Comparison of ENCODE assay signal across 8 cellular contexts in the genomic region with DNA sequence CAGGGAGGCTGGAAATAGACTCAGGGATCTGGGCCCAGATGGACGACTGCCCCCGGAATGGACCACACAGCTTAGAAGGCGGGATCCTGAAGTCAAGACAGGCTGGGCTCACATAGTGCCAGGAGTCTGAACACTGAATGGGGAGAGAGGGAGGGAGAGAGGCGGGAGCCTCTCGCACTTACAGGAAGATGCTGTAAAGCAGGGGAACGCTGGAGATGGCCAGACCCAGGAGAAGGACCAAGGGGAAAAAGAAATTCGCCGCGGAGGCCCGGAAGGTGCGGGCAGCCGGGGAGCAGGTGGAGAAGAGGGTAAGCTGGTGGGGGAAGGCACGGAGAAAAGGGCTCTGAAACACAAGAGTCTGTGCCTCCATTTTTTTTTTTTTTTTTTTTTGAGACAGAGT. TPM values are rescaled to one million over a fixed set of nuclear protein-coding genes. Genes with fewer than 3 reads are reported as not detected.
DNase-seq lines count a peak whose midpoint lies in the region; ATAC-seq, FAIRE-seq and TF ChIP-seq lines count a peak whose summit lies in the region.

No MANE protein-coding gene starts in this region.

- H3K27me3 Mint-ChIP-seq in activated CD4-positive, alpha-beta memory T cell treated with anti-CD3 and anti-CD28 coated beads for 36 hours: peaks cover 3% of the 10 kb centered on the region

- H3K9me3 ChIP-seq in HepG2 (ENCODE audit: low read length): no peaks in the 10 kb centered on the region
- no peaks in the 10 kb centered on the region for H3K9me3 ChIP-seq in right lobe of liver
- H3K9me3 ChIP-seq in iPS-20b (ENCODE audit: insufficient read depth, low read depth, low read length): no peaks in the 10 kb centered on the region
- no peaks in the 10 kb centered on the region for H3K9me3 ChIP-seq in vagina

- TF ChIP-seq EP300 in HepG2 (IDR thresholded peaks at IDR 0.05; ENCODE audit: low read depth in 2 of 2, low read length in 2 of 2) (no peak), HepG2 (CRISPR knock-in tag; IDR thresholded peaks at IDR 0.05; ENCODE audit: borderline replicate concordance) (no peak)

- H3K36me3 ChIP-seq in HepG2 (replicated peaks in 1 of 2; ENCODE audit: control insufficient read depth in 1 of 2, insufficient read depth in 2 of 2, low read length in 2 of 2) (peaks cover 8 to 23% of the 10 kb centered on the region in 2 experiments), right lobe of liver (peaks cover 0 to 23% (median 7%) of the 10 kb centered on the region in 4 donors), iPS-20b (ENCODE audit: insufficient read depth, low read depth, low read length) (peaks cover 23% of the 10 kb centered on the region), vagina (peaks cover 0 to 18% of the 10 kb centered on the region in 2 donors)

- ATAC-seq in HepG2: no peak
- ATAC-seq in right lobe of liver: no peak
- ATAC-seq in HG03565 (IDR thresholded peaks at IDR 0.05; ENCODE audit: unreplicated experiment): no peak

- no peak for TF ChIP-seq POLR2A in HepG2 (IDR thresholded peaks at IDR 0.05; ENCODE audit: insufficient read depth in 1 of 2, low read depth in 2 of 2, low read length in 2 of 2)
- TF ChIP-seq POLR2A in right lobe of liver (IDR thresholded peaks at IDR 0.05): no peak
- no peak for TF ChIP-seq POLR2A in vagina (IDR thresholded peaks at IDR 0.05)

- H3K4me2 ChIP-seq in HepG2 (ENCODE audit: low read depth, low read length): peak overlapping the region; percentile 93

- peak overlapping the region; percentile 95 for H3K4me3 Mint-ChIP-seq in activated CD4-positive, alpha-beta memory T cell treated with anti-CD3 and anti-CD28 coated beads for 36 hours

- H3K4me1 Mint-ChIP-seq in activated CD4-positive, alpha-beta memory T cell treated with anti-CD3 and anti-CD28 coated beads for 36 hours (ENCODE audit: low read depth): peaks cover 48% of the 10 kb centered on the region

- intact Hi-C loops in HepG2 (cut with micrococcal nuclease; ENCODE audit: unreplicated experiment) (loop anchor here (1.0 kb wide), 1 partner anchor 25 kb away; no protein-coding TSS in a partner anchor), right lobe of liver (cut with DNase I) (no loop called here), vagina (cut with DNase I) (no loop called here)
- intact Hi-C loops in activated CD4-positive, alpha-beta memory T cell treated with anti-CD3 and anti-CD28 coated beads for 36 hours (cut with micrococcal nuclease): loop anchor here (2.0 kb wide), 1 partner anchor 50 kb away; no protein-coding TSS in a partner anchor

- POLR2A ChIA-PET in HepG2 (lab: Yijun Ruan, JAX): interaction anchor here (2.0 to 3.2 kb wide), 4 partner anchors 24 to 49 kb away, joined by 8 to 48 read pairs (median 13); partner anchors contain the start of genes CNOT3, MBOAT7 and RPS9
- POLR2A ChIA-PET in activated CD4-positive, alpha-beta memory T cell treated with anti-CD3 and anti-CD28 coated beads for 36 hours (lab: Charles Lee): interaction anchor here (0.8 to 2.6 kb wide), 5 partner anchors 22 to 49 kb away, joined by 3 to 16 read pairs (median 4); partner anchors contain the start of genes CNOT3, PRPF31 and TFPT

- no TSS peak for BruUV-seq in HepG2 (replicated peaks; lab: Mats Ljungman, UMichigan)

- no peaks in the 10 kb centered on the region; a peak in 1 of 5 replicates for H3K27me3 ChIP-seq in HepG2 (ENCODE audit: control insufficient read depth in 1 of 2, insufficient read depth in 2 of 2, low read length in 2 of 2)
- H3K27me3 ChIP-seq in right lobe of liver: no peaks in the 10 kb centered on the region
- peaks cover 6% of the 10 kb centered on the region; the same call in 1 of the 2 replicates for H3K27me3 ChIP-seq in iPS-20b (ENCODE audit: insufficient read depth, low read length)
- no peaks in the 10 kb centered on the region for H3K27me3 ChIP-seq in vagina

- H3K27ac ChIP-seq in HepG2 (ENCODE audit: extremely low read length, insufficient read depth, low read length) (peak overlapping the region; percentile 81), right lobe of liver (no peak overlapping the region), iPS-20b (ENCODE audit: low read length) (no peak overlapping the region), vagina (peak overlapping the region; percentile 82)

- no peak for TF ChIP-seq CTCF in HepG2 (CRISPR knock-in tag; IDR thresholded peaks at IDR 0.05)
- no peak for TF ChIP-seq CTCF in right lobe of liver (IDR thresholded peaks at IDR 0.05)
- TF ChIP-seq CTCF in vagina (IDR thresholded peaks at IDR 0.05): no peak

- peak overlapping the region; percentile 98 for H3K27ac Mint-ChIP-seq in activated CD4-positive, alpha-beta memory T cell treated with anti-CD3 and anti-CD28 coated beads for 36 hours

- H3K36me3 Mint-ChIP-seq in activated CD4-positive, alpha-beta memory T cell treated with anti-CD3 and anti-CD28 coated beads for 36 hours: peaks cover 22% of the 10 kb centered on the region

- peaks cover 13% of the 10 kb centered on the region for H3K79me2 ChIP-seq in HepG2 (ENCODE audit: insufficient read depth, low read length)

- no peak for FAIRE-seq in HepG2 (lab: Jason Lieb, UNC)

- H3K4me1 ChIP-seq in HepG2 (ENCODE audit: insufficient read depth, low read length) (peaks cover 13% of the 10 kb centered on the region), right lobe of liver (peaks cover 0 to 29% (median 11%) of the 10 kb centered on the region in 4 donors), iPS-20b (ENCODE audit: insufficient read depth, low read length) (no peaks in the 10 kb centered on the region), vagina (peaks cover 56% of the 10 kb centered on the region)

- WGBS in HepG2 (ENCODE audit: low lambda C conversion rate): 50% methylated on average over 13 of the region's 13 CpGs
- 66% methylated on average over 12 of the region's 13 CpGs for WGBS in right lobe of liver (ENCODE audit: insufficient coverage, low coverage, low lambda C conversion rate, missing lambda C conversion rate)

- TF ChIP-seq RAD21 in HepG2 (CRISPR knock-in tag; IDR thresholded peaks at IDR 0.05): no peak

- H3K9me3 Mint-ChIP-seq in activated CD4-positive, alpha-beta memory T cell treated with anti-CD3 and anti-CD28 coated beads for 36 hours: no peaks in the 10 kb centered on the region

- in situ Hi-C loops in HepG2 (cut with HindIII; ENCODE audit: extremely low pct_ligation_motif_present, low pct_unique_long_range_greater_than_20kb): no loop called here

- H3K4me3 ChIP-seq in HepG2 (replicated peaks in 1 of 3; ENCODE audit: insufficient read depth in 1 of 3, low read depth in 2 of 3, low read length in 3 of 3) (peak overlapping the region; percentile 70 to 93 (median 75); a peak in 5 of 6 replicates), right lobe of liver (no peak overlapping the region), iPS-20b (ENCODE audit: low read length) (peak overlapping the region; percentile 81; the same call in 1 of the 2 replicates), vagina (peak overlapping the region in 1 of 2 donors; percentile 72)

- H4K20me1 ChIP-seq in HepG2 (ENCODE audit: insufficient read depth, low read length): no peaks in the 10 kb centered on the region

- H2AFZ ChIP-seq in HepG2 (ENCODE audit: low read length): no peak overlapping the region

- peak overlapping the region; percentile 88; the same call in 1 of the 2 replicates for H3K9ac ChIP-seq in HepG2 (ENCODE audit: insufficient read depth, low read depth, low read length)
- H3K9ac ChIP-seq in iPS-20b (ENCODE audit: low read depth, low read length): peak overlapping the region; percentile 79; the same call in 1 of the 2 replicates

- no peak for DNase-seq in HepG2 (ENCODE audit: low spot score)
- DNase-seq in right lobe of liver: no peak
- DNase-seq in activated CD4-positive, alpha-beta memory T cell treated with anti-CD3 and anti-CD28 coated beads for 36 hours: no peak
- DNase-seq in vagina (ENCODE audit: extremely low spot score in 2 of 2): no peak
- DNase-seq in SW 1271 (lab: John Stamatoyannopoulos, UW): no peak
- DNase-seq in NK-92 treated with Interleukin-12 subunit alpha and Interleukin-12 subunit beta, amount 100 ng/mL, for 24 hours (lab: John Stamatoyannopoulos, UW): no peak

- CTCF ChIA-PET in HepG2 (lab: Yijun Ruan, JAX; ENCODE audit: low intra/inter-chr PET ratio, low total read pairs): no interaction called here
- CTCF ChIA-PET in activated CD4-positive, alpha-beta memory T cell treated with anti-CD3 and anti-CD28 coated beads for 36 hours (lab: Charles Lee): interaction anchor here (0.9 to 2.5 kb wide), 4 partner anchors 7 to 29 kb away, joined by 3 to 11 read pairs (median 6); partner anchors contain the start of gene MBOAT7

RNA-seq across cellular contexts. Expression of gene LENG1, which starts 1.4 kb away (rescaled TPM):
- total RNA-seq in HepG2 (2016; rRNA removed; fragmentation: Illumina TruSeq; extraction: Trizol) (3.8 and 4.0 TPM in 2 replicates), right lobe of liver (1 to 10 TPM; 1.2 to 3.5 (median 3.2) TPM), vagina (5.4 TPM)
- total RNA-seq in HepG2 (2016; cell fraction: cytosol; rRNA removed; fragmentation: Illumina TruSeq; extraction: Trizol; ENCODE audit: low read depth): 1.9 and 2.2 TPM in 2 replicates
- 4.3 and 4.8 TPM in 2 replicates for total RNA-seq in HepG2 (2016; cell fraction: insoluble cytoplasmic fraction; rRNA removed; fragmentation: Illumina TruSeq; extraction: Trizol)
- 1.6 and 1.8 TPM in 2 replicates for total RNA-seq in HepG2 (2016; cell fraction: membrane; rRNA removed; fragmentation: Illumina TruSeq; extraction: Trizol)
- total RNA-seq in HepG2 (2016; cell fraction: nucleus; rRNA removed; fragmentation: Illumina TruSeq; extraction: Trizol): 2.2 and 2.7 TPM in 2 replicates
- 1.8 and 2.0 TPM in 2 replicates for polyA plus RNA-seq in HepG2 (2011; rRNA removed)
- polyA plus RNA-seq in HepG2 (2011; cell fraction: cytosol; rRNA removed): 2.1 and 2.4 TPM in 2 replicates
- polyA plus RNA-seq in HepG2 (2011; cell fraction: nucleus; rRNA removed): 1.8 and 2.0 TPM in 2 replicates
- polyA plus RNA-seq in HepG2 (2012): 2.6 TPM in 2 replicates
- polyA plus RNA-seq in HepG2 (2016; cell fraction: cytosol; fragmentation: Illumina TruSeq; extraction: Trizol; ENCODE audit: low read depth): 1.6 TPM in 2 replicates
- polyA plus RNA-seq in HepG2 (2016; cell fraction: insoluble cytoplasmic fraction; fragmentation: Illumina TruSeq; extraction: Trizol; ENCODE audit: low read depth): 4.4 and 4.9 TPM in 2 replicates
- 1.0 TPM in 2 replicates for polyA plus RNA-seq in HepG2 (2016; cell fraction: membrane; fragmentation: Illumina TruSeq; extraction: Trizol; ENCODE audit: low read depth)
- polyA plus RNA-seq in HepG2 (2016; cell fraction: nucleus; fragmentation: Illumina TruSeq; extraction: Trizol; ENCODE audit: insufficient read depth, low read depth): 2.7 and 3.1 TPM in 2 replicates
- polyA minus RNA-seq in HepG2 (2011; rRNA and poly(A)+ RNA removed; ENCODE audit: low replicate concordance): 0.40 and 0.48 TPM in 2 replicates
- 0.79 and 1.1 TPM in 2 replicates for polyA minus RNA-seq in HepG2 (2011; cell fraction: cytosol; rRNA and poly(A)+ RNA removed)
- polyA minus RNA-seq in HepG2 (2011; cell fraction: nucleus; rRNA and poly(A)+ RNA removed): 1.7 and 1.9 TPM in 2 replicates
- 1 to 10 TPM; 4.7 to 5.3 TPM for total RNA-seq in activated CD4-positive, alpha-beta memory T cell treated with anti-CD3 and anti-CD28 coated beads for 36 hours

RNA-seq across cellular contexts. Expression of gene TMC4, which starts 12.0 kb away (rescaled TPM):
- total RNA-seq in HepG2 (2016; rRNA removed; fragmentation: Illumina TruSeq; extraction: Trizol) (0.24 TPM in 1 of 2 replicates, not detected in the other), right lobe of liver (1 to 10 TPM in 3 of 6 experiments, under 1 TPM in 3; 0.18 to 2.4 (median 1.1) TPM), vagina (22.3 TPM)
- total RNA-seq in HepG2 (2016; cell fraction: cytosol; rRNA removed; fragmentation: Illumina TruSeq; extraction: Trizol; ENCODE audit: low read depth): not detected in 2 replicates
- total RNA-seq in HepG2 (2016; cell fraction: insoluble cytoplasmic fraction; rRNA removed; fragmentation: Illumina TruSeq; extraction: Trizol): 0.15 TPM in 1 of 2 replicates, not detected in the other
- total RNA-seq in HepG2 (2016; cell fraction: membrane; rRNA removed; fragmentation: Illumina TruSeq; extraction: Trizol): 0.41 TPM in 1 of 2 replicates, not detected in the other
- total RNA-seq in HepG2 (2016; cell fraction: nucleus; rRNA removed; fragmentation: Illumina TruSeq; extraction: Trizol): not detected in 2 replicates
- 0.13 and 0.35 TPM in 2 replicates for polyA plus RNA-seq in HepG2 (2011; rRNA removed)
- 0.08 and 0.15 TPM in 2 replicates for polyA plus RNA-seq in HepG2 (2011; cell fraction: cytosol; rRNA removed)
- 1.8 and 1.9 TPM in 2 replicates for polyA plus RNA-seq in HepG2 (2011; cell fraction: nucleus; rRNA removed)
- polyA plus RNA-seq in HepG2 (2012): 0.41 and 0.86 TPM in 2 replicates
- polyA plus RNA-seq in HepG2 (2016; cell fraction: cytosol; fragmentation: Illumina TruSeq; extraction: Trizol; ENCODE audit: low read depth): 0.26 TPM in 1 of 2 replicates, not detected in the other
- not detected in 2 replicates for polyA plus RNA-seq in HepG2 (2016; cell fraction: insoluble cytoplasmic fraction; fragmentation: Illumina TruSeq; extraction: Trizol; ENCODE audit: low read depth)
- 0.10 and 0.50 TPM in 2 replicates for polyA plus RNA-seq in HepG2 (2016; cell fraction: membrane; fragmentation: Illumina TruSeq; extraction: Trizol; ENCODE audit: low read depth)
- polyA plus RNA-seq in HepG2 (2016; cell fraction: nucleus; fragmentation: Illumina TruSeq; extraction: Trizol; ENCODE audit: insufficient read depth, low read depth): 0.73 TPM in 1 of 2 replicates, not detected in the other
- 0.12 and 0.35 TPM in 2 replicates for polyA minus RNA-seq in HepG2 (2011; rRNA and poly(A)+ RNA removed; ENCODE audit: low replicate concordance)
- not detected in 2 replicates for polyA minus RNA-seq in HepG2 (2011; cell fraction: cytosol; rRNA and poly(A)+ RNA removed)
- polyA minus RNA-seq in HepG2 (2011; cell fraction: nucleus; rRNA and poly(A)+ RNA removed): 0.87 TPM in 1 of 2 replicates, not detected in the other
- under 1 TPM; 0.26 to 0.27 TPM for total RNA-seq in activated CD4-positive, alpha-beta memory T cell treated with anti-CD3 and anti-CD28 coated beads for 36 hours

RNA-seq across cellular contexts. Expression of gene CNOT3, which starts 23.4 kb away (rescaled TPM):
- 5.8 and 7.6 TPM in 2 replicates for total RNA-seq in HepG2 (2016; rRNA removed; fragmentation: Illumina TruSeq; extraction: Trizol)
- total RNA-seq in HepG2 (2016; cell fraction: cytosol; rRNA removed; fragmentation: Illumina TruSeq; extraction: Trizol; ENCODE audit: low read depth): 4.0 and 5.5 TPM in 2 replicates
- total RNA-seq in HepG2 (2016; cell fraction: insoluble cytoplasmic fraction; rRNA removed; fragmentation: Illumina TruSeq; extraction: Trizol): 6.1 and 8.1 TPM in 2 replicates
- total RNA-seq in HepG2 (2016; cell fraction: membrane; rRNA removed; fragmentation: Illumina TruSeq; extraction: Trizol): 11.8 and 13.1 TPM in 2 replicates
- 11.3 and 13.6 TPM in 2 replicates for total RNA-seq in HepG2 (2016; cell fraction: nucleus; rRNA removed; fragmentation: Illumina TruSeq; extraction: Trizol)
- polyA plus RNA-seq in HepG2 (2011; rRNA removed): 4.3 and 4.9 TPM in 2 replicates
- polyA plus RNA-seq in HepG2 (2011; cell fraction: cytosol; rRNA removed): 4.0 and 4.5 TPM in 2 replicates
- polyA plus RNA-seq in HepG2 (2011; cell fraction: nucleus; rRNA removed): 21.1 and 21.5 TPM in 2 replicates
- 18.8 and 22.7 TPM in 2 replicates for polyA plus RNA-seq in HepG2 (2012)
- polyA plus RNA-seq in HepG2 (2016; cell fraction: cytosol; fragmentation: Illumina TruSeq; extraction: Trizol; ENCODE audit: low read depth): 7.9 TPM in 2 replicates
- 25.5 and 38.4 TPM in 2 replicates for polyA plus RNA-seq in HepG2 (2016; cell fraction: insoluble cytoplasmic fraction; fragmentation: Illumina TruSeq; extraction: Trizol; ENCODE audit: low read depth)
- 11.9 and 12.9 TPM in 2 replicates for polyA plus RNA-seq in HepG2 (2016; cell fraction: membrane; fragmentation: Illumina TruSeq; extraction: Trizol; ENCODE audit: low read depth)
- polyA plus RNA-seq in HepG2 (2016; cell fraction: nucleus; fragmentation: Illumina TruSeq; extraction: Trizol; ENCODE audit: insufficient read depth, low read depth): 58.2 and 71.4 TPM in 2 replicates
- 6.7 and 8.6 TPM in 2 replicates for polyA minus RNA-seq in HepG2 (2011; rRNA and poly(A)+ RNA removed; ENCODE audit: low replicate concordance)
- polyA minus RNA-seq in HepG2 (2011; cell fraction: cytosol; rRNA and poly(A)+ RNA removed): 13.1 and 16.9 TPM in 2 replicates
- 7.5 and 10.3 TPM in 2 replicates for polyA minus RNA-seq in HepG2 (2011; cell fraction: nucleus; rRNA and poly(A)+ RNA removed)
- total RNA-seq in right lobe of liver: 10 to 100 TPM in 5 of 6 experiments, 1 to 10 TPM in 1; 7.1 to 21.6 (median 15.5) TPM
- total RNA-seq in activated CD4-positive, alpha-beta memory T cell treated with anti-CD3 and anti-CD28 coated beads for 36 hours: 10 to 100 TPM; 54.6 to 58.7 TPM
- total RNA-seq in vagina: 17.7 TPM

RNA-seq across cellular contexts. Expression of gene MBOAT7, which starts 28.4 kb away (rescaled TPM):
- total RNA-seq in HepG2 (2016; rRNA removed; fragmentation: Illumina TruSeq; extraction: Trizol) (9.0 and 22.2 TPM in 2 replicates), right lobe of liver (10 to 100 TPM; 26.6 to 57.7 (median 32.9) TPM), vagina (76.6 TPM)
- total RNA-seq in HepG2 (2016; cell fraction: cytosol; rRNA removed; fragmentation: Illumina TruSeq; extraction: Trizol; ENCODE audit: low read depth): 6.0 and 7.0 TPM in 2 replicates
- 9.8 and 24.6 TPM in 2 replicates for total RNA-seq in HepG2 (2016; cell fraction: insoluble cytoplasmic fraction; rRNA removed; fragmentation: Illumina TruSeq; extraction: Trizol)
- 10.9 and 16.4 TPM in 2 replicates for total RNA-seq in HepG2 (2016; cell fraction: membrane; rRNA removed; fragmentation: Illumina TruSeq; extraction: Trizol)
- total RNA-seq in HepG2 (2016; cell fraction: nucleus; rRNA removed; fragmentation: Illumina TruSeq; extraction: Trizol): 22.1 and 22.7 TPM in 2 replicates
- polyA plus RNA-seq in HepG2 (2011; rRNA removed): 25.5 and 42.2 TPM in 2 replicates
- 14.0 and 19.6 TPM in 2 replicates for polyA plus RNA-seq in HepG2 (2011; cell fraction: cytosol; rRNA removed)
- polyA plus RNA-seq in HepG2 (2011; cell fraction: nucleus; rRNA removed): 62.9 and 70.0 TPM in 2 replicates
- 26.2 and 43.9 TPM in 2 replicates for polyA plus RNA-seq in HepG2 (2012)
- polyA plus RNA-seq in HepG2 (2016; cell fraction: cytosol; fragmentation: Illumina TruSeq; extraction: Trizol; ENCODE audit: low read depth): 5.9 and 6.3 TPM in 2 replicates
- 14.0 and 15.8 TPM in 2 replicates for polyA plus RNA-seq in HepG2 (2016; cell fraction: insoluble cytoplasmic fraction; fragmentation: Illumina TruSeq; extraction: Trizol; ENCODE audit: low read depth)
- 15.2 and 15.3 TPM in 2 replicates for polyA plus RNA-seq in HepG2 (2016; cell fraction: membrane; fragmentation: Illumina TruSeq; extraction: Trizol; ENCODE audit: low read depth)
- 55.8 and 59.3 TPM in 2 replicates for polyA plus RNA-seq in HepG2 (2016; cell fraction: nucleus; fragmentation: Illumina TruSeq; extraction: Trizol; ENCODE audit: insufficient read depth, low read depth)
- polyA minus RNA-seq in HepG2 (2011; rRNA and poly(A)+ RNA removed; ENCODE audit: low replicate concordance): 43.8 and 78.6 TPM in 2 replicates
- 25.2 and 27.9 TPM in 2 replicates for polyA minus RNA-seq in HepG2 (2011; cell fraction: cytosol; rRNA and poly(A)+ RNA removed)
- polyA minus RNA-seq in HepG2 (2011; cell fraction: nucleus; rRNA and poly(A)+ RNA removed): 11.7 and 13.1 TPM in 2 replicates
- total RNA-seq in activated CD4-positive, alpha-beta memory T cell treated with anti-CD3 and anti-CD28 coated beads for 36 hours: 100 to 1,000 TPM; 107 to 112 TPM

RNA-seq across cellular contexts. Expression of gene TSEN34, which starts 30.2 kb away (rescaled TPM):
- total RNA-seq in HepG2 (2016; rRNA removed; fragmentation: Illumina TruSeq; extraction: Trizol) (64.8 and 65.4 TPM in 2 replicates), right lobe of liver (10 to 100 TPM; 11.8 to 31.9 (median 17.9) TPM), vagina (52.3 TPM)
- 15.4 and 16.0 TPM in 2 replicates for total RNA-seq in HepG2 (2016; cell fraction: cytosol; rRNA removed; fragmentation: Illumina TruSeq; extraction: Trizol; ENCODE audit: low read depth)
- total RNA-seq in HepG2 (2016; cell fraction: insoluble cytoplasmic fraction; rRNA removed; fragmentation: Illumina TruSeq; extraction: Trizol): 63.3 and 68.4 TPM in 2 replicates
- total RNA-seq in HepG2 (2016; cell fraction: membrane; rRNA removed; fragmentation: Illumina TruSeq; extraction: Trizol): 33.2 and 37.1 TPM in 2 replicates
- 20.1 and 23.9 TPM in 2 replicates for total RNA-seq in HepG2 (2016; cell fraction: nucleus; rRNA removed; fragmentation: Illumina TruSeq; extraction: Trizol)
- 55.1 and 62.6 TPM in 2 replicates for polyA plus RNA-seq in HepG2 (2011; rRNA removed)
- polyA plus RNA-seq in HepG2 (2011; cell fraction: cytosol; rRNA removed): 64.8 and 96.9 TPM in 2 replicates
- 39.4 and 39.7 TPM in 2 replicates for polyA plus RNA-seq in HepG2 (2011; cell fraction: nucleus; rRNA removed)
- polyA plus RNA-seq in HepG2 (2012): 36.9 and 37.0 TPM in 2 replicates
- polyA plus RNA-seq in HepG2 (2016; cell fraction: cytosol; fragmentation: Illumina TruSeq; extraction: Trizol; ENCODE audit: low read depth): 19.8 and 21.5 TPM in 2 replicates
- polyA plus RNA-seq in HepG2 (2016; cell fraction: insoluble cytoplasmic fraction; fragmentation: Illumina TruSeq; extraction: Trizol; ENCODE audit: low read depth): 66.3 and 66.4 TPM in 2 replicates
- 28.2 and 30.6 TPM in 2 replicates for polyA plus RNA-seq in HepG2 (2016; cell fraction: membrane; fragmentation: Illumina TruSeq; extraction: Trizol; ENCODE audit: low read depth)
- polyA plus RNA-seq in HepG2 (2016; cell fraction: nucleus; fragmentation: Illumina TruSeq; extraction: Trizol; ENCODE audit: insufficient read depth, low read depth): 31.1 and 43.4 TPM in 2 replicates
- polyA minus RNA-seq in HepG2 (2011; rRNA and poly(A)+ RNA removed; ENCODE audit: low replicate concordance): 43.3 and 70.9 TPM in 2 replicates
- polyA minus RNA-seq in HepG2 (2011; cell fraction: cytosol; rRNA and poly(A)+ RNA removed): 29.5 and 30.6 TPM in 2 replicates
- polyA minus RNA-seq in HepG2 (2011; cell fraction: nucleus; rRNA and poly(A)+ RNA removed): 10.3 and 10.7 TPM in 2 replicates
- 10 to 100 TPM; 15.5 to 16.3 TPM for total RNA-seq in activated CD4-positive, alpha-beta memory T cell treated with anti-CD3 and anti-CD28 coated beads for 36 hours

Comparison
In these comparisons a context has a peak if more than half of its experiments do, and no peak if none do; other contexts are left out.
1. H3K27ac ChIP-seq: peak in HepG2 (single experiment) and vagina (single experiment); none in right lobe of liver (0 of 3) and iPS-20b (single experiment).
2. H3K4me3 ChIP-seq: peak in HepG2 (3 of 3) and iPS-20b (single experiment); none in right lobe of liver (0 of 3).
3. intact Hi-C loops: an anchor here in HepG2 (1.0 kb wide) and activated CD4-positive, alpha-beta memory T cell treated with anti-CD3 and anti-CD28 coated beads for 36 hours (2.0 kb wide); none called in right lobe of liver and vagina.